Comparison of ENCODE assay signal across 1 cellular context in genomic region chr11:34826384-34826726, GRCh38.
TF ChIP-seq lines count a peak whose summit lies in the region.

No MANE protein-coding gene starts in this region.

TF ChIP-seq in A549, 52 proteins besides CTCF, POLR2A, EP300 and RAD21 (continued from another document):
- TF ChIP-seq MAX (IDR thresholded peaks at IDR 0.05) (no peak), MYC (IDR thresholded peaks at IDR 0.05; ENCODE audit: borderline replicate concordance, low read length) (no peak), FOSL2 (IDR thresholded peaks at IDR 0.05) (no peak), FOSL2 (CRISPR knock-in tag; IDR thresholded peaks at IDR 0.05) (no peak), MAZ (IDR thresholded peaks at IDR 0.05; ENCODE audit: borderline replicate concordance, low read depth, low read length) (no peak)
